ENCODE assay signal across 1 cellular context in genomic region chr22:39316440-39317083, GRCh38.
TF ChIP-seq lines count a peak whose summit lies in the region.

No MANE protein-coding gene starts in this region.

TF ChIP-seq in K562, 482 proteins besides CTCF, POLR2A, EP300 and RAD21 (continued from another document):
- TF ChIP-seq, protein P1, sequence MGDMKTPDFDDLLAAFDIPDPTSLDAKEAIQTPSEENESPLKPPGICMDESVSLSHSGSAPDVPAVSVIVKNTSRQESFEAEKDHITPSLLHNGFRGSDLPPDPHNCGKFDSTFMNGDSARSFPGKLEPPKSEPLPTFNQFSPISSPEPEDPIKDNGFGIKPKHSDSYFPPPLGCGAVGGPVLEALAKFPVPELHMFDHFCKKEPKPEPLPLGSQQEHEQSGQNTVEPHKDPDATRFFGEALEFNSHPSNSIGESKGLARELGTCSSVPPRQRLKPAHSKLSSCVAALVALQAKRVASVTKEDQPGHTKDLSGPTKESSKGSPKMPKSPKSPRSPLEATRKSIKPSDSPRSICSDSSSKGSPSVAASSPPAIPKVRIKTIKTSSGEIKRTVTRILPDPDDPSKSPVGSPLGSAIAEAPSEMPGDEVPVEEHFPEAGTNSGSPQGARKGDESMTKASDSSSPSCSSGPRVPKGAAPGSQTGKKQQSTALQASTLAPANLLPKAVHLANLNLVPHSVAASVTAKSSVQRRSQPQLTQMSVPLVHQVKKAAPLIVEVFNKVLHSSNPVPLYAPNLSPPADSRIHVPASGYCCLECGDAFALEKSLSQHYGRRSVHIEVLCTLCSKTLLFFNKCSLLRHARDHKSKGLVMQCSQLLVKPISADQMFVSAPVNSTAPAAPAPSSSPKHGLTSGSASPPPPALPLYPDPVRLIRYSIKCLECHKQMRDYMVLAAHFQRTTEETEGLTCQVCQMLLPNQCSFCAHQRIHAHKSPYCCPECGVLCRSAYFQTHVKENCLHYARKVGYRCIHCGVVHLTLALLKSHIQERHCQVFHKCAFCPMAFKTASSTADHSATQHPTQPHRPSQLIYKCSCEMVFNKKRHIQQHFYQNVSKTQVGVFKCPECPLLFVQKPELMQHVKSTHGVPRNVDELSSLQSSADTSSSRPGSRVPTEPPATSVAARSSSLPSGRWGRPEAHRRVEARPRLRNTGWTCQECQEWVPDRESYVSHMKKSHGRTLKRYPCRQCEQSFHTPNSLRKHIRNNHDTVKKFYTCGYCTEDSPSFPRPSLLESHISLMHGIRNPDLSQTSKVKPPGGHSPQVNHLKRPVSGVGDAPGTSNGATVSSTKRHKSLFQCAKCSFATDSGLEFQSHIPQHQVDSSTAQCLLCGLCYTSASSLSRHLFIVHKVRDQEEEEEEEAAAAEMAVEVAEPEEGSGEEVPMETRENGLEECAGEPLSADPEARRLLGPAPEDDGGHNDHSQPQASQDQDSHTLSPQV (IDR thresholded peaks at IDR 0.05): no peak
- TF ChIP-seq ZNF184 (CRISPR knock-in tag; IDR thresholded peaks at IDR 0.05): no peak
- no peak for TF ChIP-seq EP400 (IDR thresholded peaks at IDR 0.05)
- TF ChIP-seq, protein P2, sequence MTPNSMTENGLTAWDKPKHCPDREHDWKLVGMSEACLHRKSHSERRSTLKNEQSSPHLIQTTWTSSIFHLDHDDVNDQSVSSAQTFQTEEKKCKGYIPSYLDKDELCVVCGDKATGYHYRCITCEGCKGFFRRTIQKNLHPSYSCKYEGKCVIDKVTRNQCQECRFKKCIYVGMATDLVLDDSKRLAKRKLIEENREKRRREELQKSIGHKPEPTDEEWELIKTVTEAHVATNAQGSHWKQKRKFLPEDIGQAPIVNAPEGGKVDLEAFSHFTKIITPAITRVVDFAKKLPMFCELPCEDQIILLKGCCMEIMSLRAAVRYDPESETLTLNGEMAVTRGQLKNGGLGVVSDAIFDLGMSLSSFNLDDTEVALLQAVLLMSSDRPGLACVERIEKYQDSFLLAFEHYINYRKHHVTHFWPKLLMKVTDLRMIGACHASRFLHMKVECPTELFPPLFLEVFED (CRISPR knock-in tag; conservative IDR thresholded peaks at IDR 0.05): no peak
- no peak for TF ChIP-seq FOXK1 (CRISPR knock-in tag; IDR thresholded peaks at IDR 0.05; ENCODE audit: borderline replicate concordance)
- TF ChIP-seq MED1 (CRISPR knock-in tag; IDR thresholded peaks at IDR 0.05; ENCODE audit: borderline replicate concordance): no peak
- no peak for TF ChIP-seq MXD1 (CRISPR knock-in tag; IDR thresholded peaks at IDR 0.05; ENCODE audit: borderline replicate concordance, poor library complexity, severe bottlenecking)
TF ChIP-seq in K562: peak in this region for 35.
